ENCODE assay signal across 1 cellular context in the genomic region with DNA sequence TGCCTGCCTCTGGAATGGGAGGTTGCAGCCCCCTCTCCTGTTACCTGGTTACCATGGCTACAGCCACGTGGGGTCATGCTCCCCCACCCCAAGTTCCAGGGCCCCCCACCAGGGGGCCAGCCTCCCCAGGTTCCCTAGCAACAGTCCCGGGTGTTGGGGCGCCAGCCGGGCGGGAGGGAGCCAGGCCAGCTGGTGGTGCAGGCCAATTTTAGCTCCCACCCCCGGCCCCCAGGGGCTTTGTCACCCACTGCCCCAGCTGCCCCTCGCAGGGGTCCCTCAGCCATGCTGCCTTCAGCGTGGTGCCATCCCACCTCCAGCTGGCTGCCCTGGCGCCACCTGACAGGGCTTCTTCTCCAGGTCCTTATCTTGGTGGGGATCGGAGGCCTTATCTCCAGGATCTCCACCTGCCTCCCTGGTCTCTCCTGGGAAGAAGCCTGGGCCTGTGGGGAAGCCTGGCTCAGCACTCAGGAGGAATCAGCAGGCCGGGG.
TF ChIP-seq lines count a peak whose summit lies in the region.

No MANE protein-coding gene starts in this region.

TF ChIP-seq in GM23338, 12 proteins besides CTCF, POLR2A, EP300 and RAD21 (continued from another document):
- TF ChIP-seq, protein P1, sequence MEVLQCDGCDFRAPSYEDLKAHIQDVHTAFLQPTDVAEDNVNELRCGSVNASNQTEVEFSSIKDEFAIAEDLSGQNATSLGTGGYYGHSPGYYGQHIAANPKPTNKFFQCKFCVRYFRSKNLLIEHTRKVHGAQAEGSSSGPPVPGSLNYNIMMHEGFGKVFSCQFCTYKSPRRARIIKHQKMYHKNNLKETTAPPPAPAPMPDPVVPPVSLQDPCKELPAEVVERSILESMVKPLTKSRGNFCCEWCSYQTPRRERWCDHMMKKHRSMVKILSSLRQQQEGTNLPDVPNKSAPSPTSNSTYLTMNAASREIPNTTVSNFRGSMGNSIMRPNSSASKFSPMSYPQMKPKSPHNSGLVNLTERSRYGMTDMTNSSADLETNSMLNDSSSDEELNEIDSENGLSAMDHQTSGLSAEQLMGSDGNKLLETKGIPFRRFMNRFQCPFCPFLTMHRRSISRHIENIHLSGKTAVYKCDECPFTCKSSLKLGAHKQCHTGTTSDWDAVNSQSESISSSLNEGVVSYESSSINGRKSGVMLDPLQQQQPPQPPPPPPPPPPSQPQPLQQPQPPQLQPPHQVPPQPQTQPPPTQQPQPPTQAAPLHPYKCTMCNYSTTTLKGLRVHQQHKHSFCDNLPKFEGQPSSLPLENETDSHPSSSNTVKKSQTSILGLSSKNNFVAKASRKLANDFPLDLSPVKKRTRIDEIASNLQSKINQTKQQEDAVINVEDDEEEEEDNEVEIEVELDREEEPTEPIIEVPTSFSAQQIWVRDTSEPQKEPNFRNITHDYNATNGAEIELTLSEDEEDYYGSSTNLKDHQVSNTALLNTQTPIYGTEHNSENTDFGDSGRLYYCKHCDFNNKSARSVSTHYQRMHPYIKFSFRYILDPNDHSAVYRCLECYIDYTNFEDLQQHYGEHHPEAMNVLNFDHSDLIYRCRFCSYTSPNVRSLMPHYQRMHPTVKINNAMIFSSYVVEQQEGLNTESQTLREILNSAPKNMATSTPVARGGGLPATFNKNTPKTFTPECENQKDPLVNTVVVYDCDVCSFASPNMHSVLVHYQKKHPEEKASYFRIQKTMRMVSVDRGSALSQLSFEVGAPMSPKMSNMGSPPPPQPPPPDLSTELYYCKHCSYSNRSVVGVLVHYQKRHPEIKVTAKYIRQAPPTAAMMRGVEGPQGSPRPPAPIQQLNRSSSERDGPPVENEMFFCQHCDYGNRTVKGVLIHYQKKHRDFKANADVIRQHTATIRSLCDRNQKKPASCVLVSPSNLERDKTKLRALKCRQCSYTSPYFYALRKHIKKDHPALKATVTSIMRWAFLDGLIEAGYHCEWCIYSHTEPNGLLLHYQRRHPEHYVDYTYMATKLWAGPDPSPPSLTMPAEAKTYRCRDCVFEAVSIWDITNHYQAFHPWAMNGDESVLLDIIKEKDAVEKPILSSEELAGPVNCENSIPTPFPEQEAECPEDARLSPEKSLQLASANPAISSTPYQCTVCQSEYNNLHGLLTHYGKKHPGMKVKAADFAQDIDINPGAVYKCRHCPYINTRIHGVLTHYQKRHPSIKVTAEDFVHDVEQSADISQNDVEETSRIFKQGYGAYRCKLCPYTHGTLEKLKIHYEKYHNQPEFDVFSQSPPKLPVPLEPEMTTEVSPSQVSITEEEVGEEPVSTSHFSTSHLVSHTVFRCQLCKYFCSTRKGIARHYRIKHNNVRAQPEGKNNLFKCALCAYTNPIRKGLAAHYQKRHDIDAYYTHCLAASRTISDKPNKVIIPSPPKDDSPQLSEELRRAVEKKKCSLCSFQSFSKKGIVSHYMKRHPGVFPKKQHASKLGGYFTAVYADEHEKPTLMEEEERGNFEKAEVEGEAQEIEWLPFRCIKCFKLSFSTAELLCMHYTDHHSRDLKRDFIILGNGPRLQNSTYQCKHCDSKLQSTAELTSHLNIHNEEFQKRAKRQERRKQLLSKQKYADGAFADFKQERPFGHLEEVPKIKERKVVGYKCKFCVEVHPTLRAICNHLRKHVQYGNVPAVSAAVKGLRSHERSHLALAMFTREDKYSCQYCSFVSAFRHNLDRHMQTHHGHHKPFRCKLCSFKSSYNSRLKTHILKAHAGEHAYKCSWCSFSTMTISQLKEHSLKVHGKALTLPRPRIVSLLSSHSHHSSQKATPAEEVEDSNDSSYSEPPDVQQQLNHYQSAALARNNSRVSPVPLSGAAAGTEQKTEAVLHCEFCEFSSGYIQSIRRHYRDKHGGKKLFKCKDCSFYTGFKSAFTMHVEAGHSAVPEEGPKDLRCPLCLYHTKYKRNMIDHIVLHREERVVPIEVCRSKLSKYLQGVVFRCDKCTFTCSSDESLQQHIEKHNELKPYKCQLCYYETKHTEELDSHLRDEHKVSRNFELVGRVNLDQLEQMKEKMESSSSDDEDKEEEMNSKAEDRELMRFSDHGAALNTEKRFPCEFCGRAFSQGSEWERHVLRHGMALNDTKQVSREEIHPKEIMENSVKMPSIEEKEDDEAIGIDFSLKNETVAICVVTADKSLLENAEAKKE (CRISPR knock-in tag; IDR thresholded peaks at IDR 0.05), result no peak
- TF ChIP-seq NANOG (IDR thresholded peaks at IDR 0.05; ENCODE audit: borderline replicate concordance) (no peak), EZH2 (IDR thresholded peaks at IDR 0.05; ENCODE audit: low read depth, unreplicated experiment) (no peak), ZNF331 (CRISPR knock-in tag; IDR thresholded peaks at IDR 0.05; ENCODE audit: low read depth) (no peak), CREB1 (CRISPR knock-in tag; IDR thresholded peaks at IDR 0.05; ENCODE audit: low read depth) (no peak), POLR2AphosphoS5 (IDR thresholded peaks at IDR 0.05; ENCODE audit: low read depth) (no peak)
- TF ChIP-seq, protein P2, sequence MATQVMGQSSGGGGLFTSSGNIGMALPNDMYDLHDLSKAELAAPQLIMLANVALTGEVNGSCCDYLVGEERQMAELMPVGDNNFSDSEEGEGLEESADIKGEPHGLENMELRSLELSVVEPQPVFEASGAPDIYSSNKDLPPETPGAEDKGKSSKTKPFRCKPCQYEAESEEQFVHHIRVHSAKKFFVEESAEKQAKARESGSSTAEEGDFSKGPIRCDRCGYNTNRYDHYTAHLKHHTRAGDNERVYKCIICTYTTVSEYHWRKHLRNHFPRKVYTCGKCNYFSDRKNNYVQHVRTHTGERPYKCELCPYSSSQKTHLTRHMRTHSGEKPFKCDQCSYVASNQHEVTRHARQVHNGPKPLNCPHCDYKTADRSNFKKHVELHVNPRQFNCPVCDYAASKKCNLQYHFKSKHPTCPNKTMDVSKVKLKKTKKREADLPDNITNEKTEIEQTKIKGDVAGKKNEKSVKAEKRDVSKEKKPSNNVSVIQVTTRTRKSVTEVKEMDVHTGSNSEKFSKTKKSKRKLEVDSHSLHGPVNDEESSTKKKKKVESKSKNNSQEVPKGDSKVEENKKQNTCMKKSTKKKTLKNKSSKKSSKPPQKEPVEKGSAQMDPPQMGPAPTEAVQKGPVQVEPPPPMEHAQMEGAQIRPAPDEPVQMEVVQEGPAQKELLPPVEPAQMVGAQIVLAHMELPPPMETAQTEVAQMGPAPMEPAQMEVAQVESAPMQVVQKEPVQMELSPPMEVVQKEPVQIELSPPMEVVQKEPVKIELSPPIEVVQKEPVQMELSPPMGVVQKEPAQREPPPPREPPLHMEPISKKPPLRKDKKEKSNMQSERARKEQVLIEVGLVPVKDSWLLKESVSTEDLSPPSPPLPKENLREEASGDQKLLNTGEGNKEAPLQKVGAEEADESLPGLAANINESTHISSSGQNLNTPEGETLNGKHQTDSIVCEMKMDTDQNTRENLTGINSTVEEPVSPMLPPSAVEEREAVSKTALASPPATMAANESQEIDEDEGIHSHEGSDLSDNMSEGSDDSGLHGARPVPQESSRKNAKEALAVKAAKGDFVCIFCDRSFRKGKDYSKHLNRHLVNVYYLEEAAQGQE (IDR thresholded peaks at IDR 0.05; ENCODE audit: unreplicated experiment), result no peak
- TF ChIP-seq, protein P3, sequence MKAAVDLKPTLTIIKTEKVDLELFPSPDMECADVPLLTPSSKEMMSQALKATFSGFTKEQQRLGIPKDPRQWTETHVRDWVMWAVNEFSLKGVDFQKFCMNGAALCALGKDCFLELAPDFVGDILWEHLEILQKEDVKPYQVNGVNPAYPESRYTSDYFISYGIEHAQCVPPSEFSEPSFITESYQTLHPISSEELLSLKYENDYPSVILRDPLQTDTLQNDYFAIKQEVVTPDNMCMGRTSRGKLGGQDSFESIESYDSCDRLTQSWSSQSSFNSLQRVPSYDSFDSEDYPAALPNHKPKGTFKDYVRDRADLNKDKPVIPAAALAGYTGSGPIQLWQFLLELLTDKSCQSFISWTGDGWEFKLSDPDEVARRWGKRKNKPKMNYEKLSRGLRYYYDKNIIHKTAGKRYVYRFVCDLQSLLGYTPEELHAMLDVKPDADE (IDR thresholded peaks at IDR 0.05), result no peak
